ENCODE assay signal across 25 cellular contexts in the genomic region with DNA sequence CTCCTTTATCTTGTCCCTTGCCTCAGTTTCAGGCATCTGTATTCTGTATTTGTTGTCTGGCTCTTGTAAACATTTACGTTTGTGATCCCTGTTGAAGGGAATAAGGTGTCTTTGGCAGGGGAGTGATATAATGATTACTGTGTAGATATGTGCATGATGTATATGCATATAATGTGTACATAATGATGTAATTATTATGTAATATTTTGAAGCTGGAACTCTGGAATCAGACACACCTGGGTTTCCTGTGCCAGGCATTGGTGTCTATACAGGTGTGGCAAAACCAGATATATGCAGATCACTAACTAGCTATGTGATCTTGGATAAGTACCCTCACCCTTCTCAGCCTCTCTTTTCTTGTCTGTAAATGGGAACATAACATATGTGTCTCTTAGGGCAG.
A peak's percentile ranks its signal among the peaks of the same experiment; 100 is the strongest.
DNase-seq lines count a peak whose midpoint lies in the region; ATAC-seq, FAIRE-seq and TF ChIP-seq lines count a peak whose summit lies in the region.
"Had no signal": no experiment of that assay in that cellular context is flagged by ENCODE, and none has a peak within 500 bp of the region (broad histone marks: within the 10 kb centered on the region; RNA-seq: fewer than 3 reads in every experiment).

No MANE protein-coding gene starts in this region.

- H3K4me3 ChIP-seq in RWPE2 (ENCODE audit: severe bottlenecking): no peak overlapping the region
- no peak overlapping the region for H3K4me3 ChIP-seq in epithelial cell of esophagus (ENCODE audit: low read length)
- H3K4me3 ChIP-seq: BLaER1 had no signal

- peak overlapping the region; percentile 6 for H3K27ac ChIP-seq in RWPE2 (ENCODE audit: poor library complexity, severe bottlenecking)
- H3K27ac ChIP-seq: BLaER1 had no signal

- no peak for TF ChIP-seq CTCF in RWPE2 (IDR thresholded peaks at IDR 0.05; ENCODE audit: poor library complexity, severe bottlenecking)
- TF ChIP-seq CTCF in epithelial cell of esophagus (IDR thresholded peaks at IDR 0.05; ENCODE audit: insufficient read depth, low read depth, low read length, missing control alignments): no peak

- FAIRE-seq in HTR-8/SVneo (lab: Jason Lieb, UNC): no peak
- FAIRE-seq: A204.1, GM12891, GM19239 had no signal

- ATAC-seq in RWPE2 (ENCODE audit: low read depth) (peak; percentile 62), esophagus mucosa (peak; percentile 55)

- H3K36me3 ChIP-seq in RWPE2 (ENCODE audit: low read depth): no peaks in the 10 kb centered on the region
- H3K36me3 ChIP-seq: BE2C, BLaER1 had no signal

- H3K27me3 ChIP-seq in RWPE2 (ENCODE audit: insufficient read depth, poor library complexity, severe bottlenecking): no peaks in the 10 kb centered on the region
- H3K27me3 ChIP-seq: BE2C, BLaER1 had no signal

- no peaks in the 10 kb centered on the region for H3K9me3 ChIP-seq in RWPE2 (ENCODE audit: severe bottlenecking)
- H3K9me3 ChIP-seq: BE2C, BLaER1 had no signal

- peaks cover 22% of the 10 kb centered on the region for H3K4me1 ChIP-seq in RWPE2 (ENCODE audit: insufficient read depth, poor library complexity, severe bottlenecking)
- H3K4me1 ChIP-seq: BE2C, BLaER1 had no signal

- peak; percentile 13 for DNase-seq in NCI-H69 (lab: John Stamatoyannopoulos, UW)
- no peak for DNase-seq in RWPE2 (ENCODE audit: low spot score)
- DNase-seq in epithelial cell of esophagus (ENCODE audit: low read depth): peak; percentile 73
- no peak for DNase-seq in GM03348 (ENCODE audit: low spot score)
- no peak for DNase-seq in cerebellum (ENCODE audit: low spot score)
- no peak for DNase-seq in HTR-8/SVneo (ENCODE audit: insufficient read length, low spot score)
- DNase-seq: 8988T; ACHN; BE2C; C1 segment of cervical spinal cord; CD4-positive, alpha-beta memory T cell; CD4-positive, CD25-positive, alpha-beta regulatory T cell; CD8-positive, alpha-beta memory T cell; COR-L47; DMS 273 treated with DMSO at 0.1 percent for 48 hours; DMS153; DMS79; DND-41; EL; GDM1 had no signal

Comparison
In these comparisons a context has a peak if more than half of its experiments do, and no peak if none do; other contexts are left out.
1. DNase-seq: peak in NCI-H69 (single experiment) and epithelial cell of esophagus (single experiment); none in RWPE2 (single experiment), GM03348 (single experiment), cerebellum (single experiment) and HTR-8/SVneo (single experiment).